2 cellular contexts compared by ENCODE assay signal in genomic region chr12:28242129-28242887, GRCh38.
TF ChIP-seq lines count a peak whose summit lies in the region.

No MANE protein-coding gene starts in this region.

TF ChIP-seq in liver, 16 proteins besides CTCF, POLR2A, EP300 and RAD21 (continued from another document):
- TF ChIP-seq ZBTB33 (IDR thresholded peaks at IDR 0.05) (no peak), TAF1 (conservative IDR thresholded peaks at IDR 0.05) (no peak), HNF4G (IDR thresholded peaks at IDR 0.05) (no peak), FOXA1 (IDR thresholded peaks at IDR 0.05) (no peak)

TF ChIP-seq in HepG2, 621 proteins besides CTCF, POLR2A, EP300 and RAD21 (continued from another document):
- TF ChIP-seq, protein P1, sequence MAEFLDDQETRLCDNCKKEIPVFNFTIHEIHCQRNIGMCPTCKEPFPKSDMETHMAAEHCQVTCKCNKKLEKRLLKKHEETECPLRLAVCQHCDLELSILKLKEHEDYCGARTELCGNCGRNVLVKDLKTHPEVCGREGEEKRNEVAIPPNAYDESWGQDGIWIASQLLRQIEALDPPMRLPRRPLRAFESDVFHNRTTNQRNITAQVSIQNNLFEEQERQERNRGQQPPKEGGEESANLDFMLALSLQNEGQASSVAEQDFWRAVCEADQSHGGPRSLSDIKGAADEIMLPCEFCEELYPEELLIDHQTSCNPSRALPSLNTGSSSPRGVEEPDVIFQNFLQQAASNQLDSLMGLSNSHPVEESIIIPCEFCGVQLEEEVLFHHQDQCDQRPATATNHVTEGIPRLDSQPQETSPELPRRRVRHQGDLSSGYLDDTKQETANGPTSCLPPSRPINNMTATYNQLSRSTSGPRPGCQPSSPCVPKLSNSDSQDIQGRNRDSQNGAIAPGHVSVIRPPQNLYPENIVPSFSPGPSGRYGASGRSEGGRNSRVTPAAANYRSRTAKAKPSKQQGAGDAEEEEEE (CRISPR knock-in tag; IDR thresholded peaks at IDR 0.05; ENCODE audit: borderline replicate concordance), result no peak
- TF ChIP-seq SMARCE1 (IDR thresholded peaks at IDR 0.05; ENCODE audit: borderline replicate concordance) (no peak), ARID2 (CRISPR knock-in tag; IDR thresholded peaks at IDR 0.05; ENCODE audit: borderline replicate concordance) (no peak), RBFOX2 (IDR thresholded peaks at IDR 0.05; ENCODE audit: low read depth, low read length) (no peak)
- TF ChIP-seq, protein P2, sequence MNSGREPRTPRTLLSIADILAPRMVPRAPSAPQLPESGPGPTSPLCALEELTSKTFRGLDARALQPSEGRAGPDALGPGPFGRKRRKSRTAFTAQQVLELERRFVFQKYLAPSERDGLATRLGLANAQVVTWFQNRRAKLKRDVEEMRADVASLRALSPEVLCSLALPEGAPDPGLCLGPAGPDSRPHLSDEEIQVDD (CRISPR knock-in tag; IDR thresholded peaks at IDR 0.05; ENCODE audit: borderline replicate concordance), result no peak
- TF ChIP-seq, protein P3, sequence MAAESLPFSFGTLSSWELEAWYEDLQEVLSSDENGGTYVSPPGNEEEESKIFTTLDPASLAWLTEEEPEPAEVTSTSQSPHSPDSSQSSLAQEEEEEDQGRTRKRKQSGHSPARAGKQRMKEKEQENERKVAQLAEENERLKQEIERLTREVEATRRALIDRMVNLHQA (CRISPR knock-in tag; IDR thresholded peaks at IDR 0.05), result no peak
